ENCODE assay signal across 8 cellular contexts in the genomic region with DNA sequence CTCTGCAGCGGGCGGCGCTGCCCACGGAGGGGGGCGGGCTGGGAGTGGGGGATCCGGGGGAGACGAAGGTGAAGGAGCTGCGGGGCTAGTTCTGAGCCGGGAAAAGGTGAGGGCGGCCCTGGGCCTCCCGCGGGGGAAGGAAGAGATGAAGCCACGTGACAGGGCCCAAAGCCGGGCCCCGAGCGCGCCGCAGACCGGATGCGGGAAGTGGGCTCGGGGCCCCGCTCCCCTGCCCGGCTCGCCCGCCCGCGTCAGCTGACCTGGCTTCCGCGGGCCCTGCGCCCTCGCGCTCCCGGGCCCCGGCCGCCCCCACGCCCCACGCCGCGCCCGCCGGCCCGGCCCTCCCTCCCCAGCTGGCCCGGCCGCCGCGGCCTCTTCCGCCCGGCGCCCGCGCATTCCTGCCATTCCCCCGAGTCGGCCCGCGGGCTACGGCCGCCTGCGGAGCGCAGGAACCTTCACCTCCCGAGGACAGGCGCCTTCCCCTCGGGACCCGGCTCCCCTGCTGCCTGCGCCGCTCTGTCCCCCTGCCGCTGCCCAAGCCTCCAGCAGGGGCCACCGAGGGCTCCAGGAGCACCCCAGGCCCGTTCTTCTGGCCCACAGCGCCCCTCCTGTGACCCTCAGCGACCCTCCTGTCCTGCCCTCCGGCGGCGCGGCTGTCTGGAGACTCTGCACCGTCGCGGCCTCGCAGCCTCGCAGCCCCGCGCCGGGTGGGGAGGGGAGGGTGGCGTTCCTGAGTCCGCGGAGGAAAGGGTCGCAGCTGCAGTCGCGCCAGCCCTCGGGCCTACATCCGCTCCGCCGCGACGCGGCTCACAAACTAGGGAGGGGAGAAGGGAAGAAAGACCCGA. TPM values are rescaled to one million over a fixed set of nuclear protein-coding genes. Genes with fewer than 3 reads are reported as not detected.
DNase-seq lines count a peak whose midpoint lies in the region; ATAC-seq lines count a peak whose summit lies in the region.

No MANE protein-coding gene starts in this region.

- H3K36me3 ChIP-seq in esophagus (ENCODE audit: control insufficient read depth in 2 of 2, insufficient read depth in 2 of 2, low read length in 1 of 2) = no peaks in the 10 kb centered on the region
- no peaks in the 10 kb centered on the region for H3K36me3 ChIP-seq in mucosa of rectum (ENCODE audit: control insufficient read depth in 2 of 2, insufficient read depth in 2 of 2, low read length in 2 of 2)

- H3K4me1 ChIP-seq in esophagus (ENCODE audit: control insufficient read depth in 2 of 2, insufficient read depth in 2 of 2, low read length in 1 of 2) (peaks cover 6 to 18% of the 10 kb centered on the region in 2 donors), mucosa of rectum (ENCODE audit: control insufficient read depth in 2 of 2, insufficient read depth in 2 of 2, low read length in 2 of 2) (peaks cover 15 to 19% of the 10 kb centered on the region in 2 donors)

- peak overlapping the region; percentile 65 to 75 for H3K4me3 ChIP-seq in esophagus (ENCODE audit: low read depth in 1 of 2, low read length in 2 of 2)
- peak overlapping the region; percentile 73 to 90 for H3K4me3 ChIP-seq in mucosa of rectum (ENCODE audit: low read length in 2 of 2)

- H3K27ac ChIP-seq in esophagus (ENCODE audit: low read depth in 2 of 2, low read length in 1 of 2) = peak overlapping the region; percentile 95 to 96
- peak overlapping the region; percentile 92 to 95 for H3K27ac ChIP-seq in mucosa of rectum (ENCODE audit: low read depth in 2 of 2, low read length in 2 of 2)

- WGBS in esophagus, 2 donors = 1% methylated on average over 50 to 96 of the region's 96 CpGs

- no peaks in the 10 kb centered on the region for H3K9me3 ChIP-seq in esophagus (ENCODE audit: control insufficient read depth in 2 of 2, insufficient read depth in 1 of 2, low read depth in 1 of 2, low read length in 1 of 2)
- H3K9me3 ChIP-seq in mucosa of rectum (ENCODE audit: control insufficient read depth in 2 of 2, low read length in 2 of 2) = no peaks in the 10 kb centered on the region

- ATAC-seq in HG02973 (IDR thresholded peaks at IDR 0.05; ENCODE audit: unreplicated experiment) = peak; percentile 45

- H3K9ac ChIP-seq in mucosa of rectum (ENCODE audit: low read depth in 1 of 2, low read length in 2 of 2) = peak overlapping the region; percentile 86 to 95

- no peaks in the 10 kb centered on the region for H3K27me3 ChIP-seq in esophagus (ENCODE audit: control insufficient read depth in 1 of 2, insufficient read depth in 2 of 2, low read length in 2 of 2)
- H3K27me3 ChIP-seq in mucosa of rectum (ENCODE audit: control insufficient read depth in 2 of 2, insufficient read depth in 2 of 2, low read length in 2 of 2) = no peaks in the 10 kb centered on the region

- peak; percentile 88 for DNase-seq in SIG-M5 treated with dmso at 0.1 percent for 504 hours (lab: John Stamatoyannopoulos, UW; ENCODE audit: unreplicated experiment)
- DNase-seq in SIG-M5 (lab: John Stamatoyannopoulos, UW) = no peak
- DNase-seq in NOMO-1 treated with DMSO at 0.1 percent for 48 hours (lab: John Stamatoyannopoulos, UW; ENCODE audit: unreplicated experiment) = peak; percentile 75
- DNase-seq in activated T-cell treated with anti-CD3 and anti-CD28 coated beads, Interleukin-2, amount 50 U/mL, for 1 hour = peak; percentile 73
- peak; percentile 47 for DNase-seq in stimulated activated CD8-positive, alpha-beta memory T cell treated with anti-CD3 and anti-CD28 coated beads, Interleukin-7, amount 100 ng/mL, for 24 hours (ENCODE audit: low read depth)

RNA-seq across cellular contexts. Expression of gene NINJ2, which starts 20.4 kb away (rescaled TPM):
- 10 to 100 TPM in 1 of 2 donors, 1 to 10 TPM in 1; 3.3 to 10.9 TPM for polyA plus RNA-seq in esophagus
